ENCODE assay signal across 15 cellular contexts in the genomic region with DNA sequence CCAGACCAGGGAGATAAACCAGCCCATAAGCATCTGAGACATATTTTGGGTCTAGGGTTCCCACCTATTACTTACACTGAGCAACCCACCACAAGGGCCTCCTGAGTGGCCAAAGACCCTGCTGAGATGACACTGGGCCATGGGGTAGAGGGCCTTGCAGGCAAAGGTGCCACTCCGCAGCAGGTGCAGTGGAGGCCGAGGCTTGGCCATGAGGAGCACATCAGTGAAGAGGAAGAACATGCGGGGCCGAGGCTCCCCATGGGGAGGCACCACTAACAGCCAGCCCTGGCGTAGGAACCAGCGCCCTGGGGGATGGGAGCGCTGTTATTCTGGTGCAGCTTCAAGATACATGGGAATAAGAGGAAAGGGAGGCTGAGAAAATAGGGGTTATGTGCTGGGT. TPM values are rescaled to one million over a fixed set of nuclear protein-coding genes. Genes with fewer than 3 reads are reported as not detected.
DNase-seq lines count a peak whose midpoint lies in the region; ATAC-seq, FAIRE-seq and TF ChIP-seq lines count a peak whose summit lies in the region.
"Had no signal": no experiment of that assay in that cellular context is flagged by ENCODE, and none has a peak within 500 bp of the region (broad histone marks: within the 10 kb centered on the region; RNA-seq: fewer than 3 reads in every experiment).

No MANE protein-coding gene starts in this region.

- RAD21 ChIA-PET in GM12878 (lab: Charles Lee; ENCODE audit: unreplicated experiment): interaction anchor here (0.6 to 9.7 kb wide), 8 partner anchors 15 to 164 kb away, joined by 3 to 95 read pairs (median 10); a partner anchor contains a TSS

- H3K36me3 ChIP-seq in BLaER1 (peaks cover 11% of the 10 kb centered on the region), GM12878 (ENCODE audit: control insufficient read depth in 2 of 2, insufficient read depth in 2 of 2, low read length in 1 of 2) (peaks cover 6 to 9% of the 10 kb centered on the region in 2 experiments; a peak in 3 of 4 replicates), HAP-1 (replicated peaks) (peaks cover 40% of the 10 kb centered on the region), upper lobe of right lung (peaks cover 3% of the 10 kb centered on the region)
- H3K36me3 ChIP-seq: ovary had no signal

- TF ChIP-seq CTCF in GM12878 (IDR thresholded peaks at IDR 0.05 in 2 of 3, conservative IDR thresholded peaks at IDR 0.05 in 1 of 3; ENCODE audit: control insufficient read depth in 2 of 3, extremely low read depth in 1 of 3, insufficient read depth in 1 of 3, low read depth in 3 of 3, low read length in 3 of 3) (no peak), nephron progenitor cell (IDR thresholded peaks at IDR 0.05) (no peak), upper lobe of right lung (IDR thresholded peaks at IDR 0.05) (no peak)

- TF ChIP-seq POLR2A in GM19193 (IDR thresholded peaks at IDR 0.05; ENCODE audit: extremely low read depth, insufficient read depth, insufficient read length): peak; percentile 11
- TF ChIP-seq POLR2A in GM12878 (IDR thresholded peaks at IDR 0.05; ENCODE audit: low read depth, low read length): 0 out of 2 replicates have a peak, but pooled peaks have one; percentile 8

- peak overlapping the region; percentile 67; the same call in 1 of the 2 replicates for H3K9ac ChIP-seq in BLaER1
- peak overlapping the region; percentile 9; the same call in 1 of the 2 replicates for H3K9ac ChIP-seq in GM12878 (ENCODE audit: control insufficient read depth, insufficient read depth, low read length)

- SMC1A ChIA-PET in GM12878 (lab: Charles Lee; ENCODE audit: uncharacterized antibody, unreplicated experiment): interaction anchor here (0.6 to 12.5 kb wide), 5 partner anchors 9 to 67 kb away, joined by 4 to 145 read pairs (median 65); a partner anchor contains a TSS

- H2AFZ ChIP-seq in GM12878 (ENCODE audit: control insufficient read depth, low read depth, low read length): no peak overlapping the region

- DNase-seq in GM12878 (ENCODE audit: low read depth, low spot score) (no peak), nephron progenitor cell (no peak), NCI-H2029 treated with DMSO at 0.1 percent for 48 hours (lab: John Stamatoyannopoulos, UW) (no peak), HAP-1 (ENCODE audit: low spot score in 2 of 2) (no peak), NCI-H1436 (lab: John Stamatoyannopoulos, UW) (no peak), upper lobe of right lung (no peak)
- DNase-seq: aorta; COR-L47; NCI-H524; ovary; stimulated activated CD4-positive, alpha-beta T cell treated with anti-CD3 and anti-CD28 coated beads, Interleukin-2, amount 100 ng/mL, for 48 hours had no signal

- whole genome bisulfite sequencing in GM12878 (ENCODE audit: insufficient coverage, insufficient replicate concordance, low lambda C conversion rate, missing lambda C conversion rate): 90% methylated on average over 7 of the region's 7 CpGs

- peak overlapping the region; percentile 94 for H3K4me2 ChIP-seq in BLaER1
- H3K4me2 ChIP-seq in GM12878 (ENCODE audit: control insufficient read depth, insufficient read depth): peak overlapping the region; percentile 82

- H3K4me1 ChIP-seq in BLaER1 (peaks cover 90% of the 10 kb centered on the region), GM12878 (ENCODE audit: control insufficient read depth, insufficient read depth, low read length) (peaks cover 40% of the 10 kb centered on the region), HAP-1 (peaks cover 18% of the 10 kb centered on the region), upper lobe of right lung (peaks cover 29% of the 10 kb centered on the region)

- H3K27ac Mint-ChIP-seq in nephron progenitor cell: peak overlapping the region; percentile 91

- H3K9me3 ChIP-seq in BLaER1 (no peaks in the 10 kb centered on the region), GM12878 (replicated peaks; ENCODE audit: control insufficient read depth, insufficient read depth, low read length) (no peaks in the 10 kb centered on the region), HAP-1 (no peaks in the 10 kb centered on the region), upper lobe of right lung (no peaks in the 10 kb centered on the region)
- H3K9me3 ChIP-seq: ovary had no signal

- no TSS peak for BruUV-seq in GM12878 (replicated peaks; lab: Mats Ljungman, UMichigan)

- POLR2A ChIA-PET in GM12878 (lab: Charles Lee): interaction anchor here (0.7 to 10.9 kb wide), 5 partner anchors 14 to 67 kb away, joined by 3 to 163 read pairs (median 9); a partner anchor contains a TSS

- H3K4me3 Mint-ChIP-seq in nephron progenitor cell: peak overlapping the region; percentile 59

- ATAC-seq in GM12878 (no peak), upper lobe of right lung (no peak)

- in situ Hi-C loops in GM12878 (cut with MboI) (no loop called here), HAP-1 (cut with MboI; ENCODE audit: low sequenced_read_pairs) (no loop called here)

- peaks cover 19% of the 10 kb centered on the region for H3K27me3 Mint-ChIP-seq in nephron progenitor cell (ENCODE audit: low read depth, poor library complexity)

- no peak for TF ChIP-seq RAD21 in GM12878 (IDR thresholded peaks at IDR 0.05; ENCODE audit: insufficient read depth, low read depth, low read length)

- peak overlapping the region; percentile 77 for H3K27ac ChIP-seq in BLaER1
- H3K27ac ChIP-seq in GM12878 (ENCODE audit: control insufficient read depth, insufficient read depth): peak overlapping the region; percentile 45; the same call in 1 of the 2 replicates
- no peak overlapping the region for H3K27ac ChIP-seq in upper lobe of right lung
- H3K27ac ChIP-seq: ovary had no signal

- no peak for FAIRE-seq in GM12878 (lab: Jason Lieb, UNC)
- FAIRE-seq: islet of Langerhans had no signal

- H3K27me3 ChIP-seq in BLaER1 (no peaks in the 10 kb centered on the region), GM12878 (replicated peaks in 1 of 2; ENCODE audit: control insufficient read depth in 2 of 2, insufficient read depth in 2 of 2, low read length in 1 of 2) (no peaks in the 10 kb centered on the region), HAP-1 (ENCODE audit: low read depth) (no peaks in the 10 kb centered on the region), upper lobe of right lung (no peaks in the 10 kb centered on the region)
- H3K27me3 ChIP-seq: ovary had no signal

- peaks cover 4% of the 10 kb centered on the region for H3K9me3 Mint-ChIP-seq in nephron progenitor cell

- H3K4me1 Mint-ChIP-seq in nephron progenitor cell: peaks cover 60% of the 10 kb centered on the region

- H3K79me2 ChIP-seq in GM12878 (ENCODE audit: control insufficient read depth, insufficient read depth, low read length): peaks cover 43% of the 10 kb centered on the region

- H3K4me3 ChIP-seq in BLaER1 (peak overlapping the region; percentile 32), GM12878 (no peak overlapping the region), HAP-1 (no peak overlapping the region), upper lobe of right lung (no peak overlapping the region)
- H3K4me3 ChIP-seq: ovary had no signal

- intact Hi-C loops in GM12878 (cut with micrococcal nuclease; ENCODE audit: unreplicated experiment) (no loop called here), upper lobe of right lung (cut with DNase I) (no loop called here)

- CTCF ChIA-PET in GM12878 (lab: Yijun Ruan, JAX): interaction anchor here (0.6 to 13.5 kb wide), 13 partner anchors 9 to 163 kb away, joined by 3 to 227 read pairs (median 14); a partner anchor contains a TSS

- H4K20me1 ChIP-seq in BLaER1 (no peaks in the 10 kb centered on the region), GM12878 (ENCODE audit: control insufficient read depth, insufficient read depth) (no peaks in the 10 kb centered on the region)

- peaks cover 28% of the 10 kb centered on the region for H3K36me3 Mint-ChIP-seq in nephron progenitor cell (ENCODE audit: low read depth)

- TF ChIP-seq EP300 in GM12878 (IDR thresholded peaks at IDR 0.05; ENCODE audit: borderline replicate concordance in 1 of 2, control insufficient read depth in 1 of 2, low read depth in 2 of 2, low read length in 2 of 2): no peak

RNA-seq across cellular contexts. Expression of a gene that starts 2.6 kb away (rescaled TPM):
- 9.9 and 10.8 TPM in 2 replicates for total RNA-seq in GM12878 (2013; cell fraction: nucleolus; rRNA removed)
- 6.6 and 7.6 TPM in 2 replicates for total RNA-seq in GM12878 (2014; rRNA removed)
- total RNA-seq in GM12878 (2014; rRNA removed; fragmentation: Illumina TruSeq; extraction: Trizol): 8.0 and 8.2 TPM in 2 replicates
- 12.4 and 14.1 TPM in 2 replicates for total RNA-seq in GM12878 (2021)
- 16.4 TPM for polyA plus RNA-seq in GM12878 (2011; ENCODE audit: low read depth)
- 10.8 and 12.3 TPM in 2 replicates for polyA plus RNA-seq in GM12878 (2011; rRNA removed)
- polyA plus RNA-seq in GM12878 (2011; cell fraction: cytosol; rRNA removed): 13.5 and 13.9 TPM in 2 replicates
- 25.2 and 38.3 TPM in 2 replicates for polyA plus RNA-seq in GM12878 (2011; cell fraction: nucleus; rRNA removed)
- polyA plus RNA-seq in GM12878 (2012): 4.5 and 7.6 TPM in 2 replicates
- polyA plus RNA-seq in GM12878 (2014; fragmentation: Illumina TruSeq; extraction: Trizol): 12.4 and 15.2 TPM in 2 replicates
- 1 to 10 TPM; 2.0 to 5.0 TPM for polyA plus RNA-seq in GM12878 (2014; fragmentation: Nextera tagmentation; extraction: Ambion mirVana)
- 14.8 TPM in 2 replicates for polyA plus RNA-seq in GM12878 (2014; rRNA removed)
- 10 to 100 TPM; 25.3 to 28.9 TPM for polyA plus RNA-seq in GM12878 (2016; fragmentation: Nextera tagmentation; extraction: Ambion mirVana)
- 14.3 and 15.0 TPM in 2 replicates for polyA minus RNA-seq in GM12878 (2011; rRNA and poly(A)+ RNA removed)
- 5.8 and 6.3 TPM in 2 replicates for polyA minus RNA-seq in GM12878 (2011; cell fraction: cytosol; rRNA and poly(A)+ RNA removed)
- 27.9 and 30.0 TPM in 2 replicates for polyA minus RNA-seq in GM12878 (2011; cell fraction: nucleus; rRNA and poly(A)+ RNA removed)
- total RNA-seq in upper lobe of right lung: 0.38 TPM

RNA-seq across cellular contexts. Expression of a gene that starts 4.3 kb away (rescaled TPM):
- total RNA-seq in GM12878 (2013; cell fraction: nucleolus; rRNA removed): 6.3 and 7.0 TPM in 2 replicates
- 9.4 and 13.2 TPM in 2 replicates for total RNA-seq in GM12878 (2014; rRNA removed)
- 6.2 and 6.3 TPM in 2 replicates for total RNA-seq in GM12878 (2014; rRNA removed; fragmentation: Illumina TruSeq; extraction: Trizol)
- 10.6 and 11.8 TPM in 2 replicates for total RNA-seq in GM12878 (2021)
- polyA plus RNA-seq in GM12878 (2011; ENCODE audit: low read depth): 4.9 TPM
- 8.6 and 10.5 TPM in 2 replicates for polyA plus RNA-seq in GM12878 (2011; rRNA removed)
- 8.7 and 13.0 TPM in 2 replicates for polyA plus RNA-seq in GM12878 (2011; cell fraction: cytosol; rRNA removed)
- polyA plus RNA-seq in GM12878 (2011; cell fraction: nucleus; rRNA removed): 9.3 and 11.8 TPM in 2 replicates
- polyA plus RNA-seq in GM12878 (2012): 11.4 and 12.6 TPM in 2 replicates
- 5.9 and 6.7 TPM in 2 replicates for polyA plus RNA-seq in GM12878 (2014; fragmentation: Illumina TruSeq; extraction: Trizol)
- polyA plus RNA-seq in GM12878 (2014; fragmentation: Nextera tagmentation; extraction: Ambion mirVana): under 1 TPM; 0.19 to 0.90 TPM
- polyA plus RNA-seq in GM12878 (2014; rRNA removed): 14.3 and 16.0 TPM in 2 replicates
- 10 to 100 TPM; 15.6 to 18.3 TPM for polyA plus RNA-seq in GM12878 (2016; fragmentation: Nextera tagmentation; extraction: Ambion mirVana)
- polyA minus RNA-seq in GM12878 (2011; rRNA and poly(A)+ RNA removed): 3.4 and 6.7 TPM in 2 replicates
- polyA minus RNA-seq in GM12878 (2011; cell fraction: cytosol; rRNA and poly(A)+ RNA removed): 2.3 and 3.1 TPM in 2 replicates
- polyA minus RNA-seq in GM12878 (2011; cell fraction: nucleus; rRNA and poly(A)+ RNA removed): 2.8 and 4.1 TPM in 2 replicates
- 31.1 TPM for total RNA-seq in upper lobe of right lung

RNA-seq across cellular contexts. Expression of a gene that starts 4.6 kb away (rescaled TPM):
- 15,728 and 37,247 TPM in 2 replicates for total RNA-seq in GM12878 (2013; cell fraction: nucleolus; rRNA removed)
- total RNA-seq in GM12878 (2014; rRNA removed): 34,892 and 42,450 TPM in 2 replicates
- total RNA-seq in GM12878 (2014; rRNA removed; fragmentation: Illumina TruSeq; extraction: Trizol): 6,746 and 12,076 TPM in 2 replicates
- 18,533 and 18,901 TPM in 2 replicates for total RNA-seq in GM12878 (2021)
- polyA plus RNA-seq in GM12878 (2011; ENCODE audit: low read depth): not detected
- polyA plus RNA-seq in GM12878 (2011; rRNA removed): 3.8 and 12.0 TPM in 2 replicates
- 152 TPM in 1 of 2 replicates, not detected in the other for polyA plus RNA-seq in GM12878 (2011; cell fraction: cytosol; rRNA removed)
- 4,598 and 4,771 TPM in 2 replicates for polyA plus RNA-seq in GM12878 (2011; cell fraction: nucleus; rRNA removed)
- 62.9 TPM in 1 of 2 replicates, not detected in the other for polyA plus RNA-seq in GM12878 (2012)
- not detected in 2 replicates for polyA plus RNA-seq in GM12878 (2014; fragmentation: Illumina TruSeq; extraction: Trizol)
- not detected for polyA plus RNA-seq in GM12878 (2014; fragmentation: Nextera tagmentation; extraction: Ambion mirVana)
- 760 and 1,065 TPM in 2 replicates for polyA plus RNA-seq in GM12878 (2014; rRNA removed)
- 10 to 100 TPM in 1 of 2 experiments, not detected in 1; 13.3 TPM for polyA plus RNA-seq in GM12878 (2016; fragmentation: Nextera tagmentation; extraction: Ambion mirVana)
- 9,902 and 51,214 TPM in 2 replicates for polyA minus RNA-seq in GM12878 (2011; rRNA and poly(A)+ RNA removed)
- 10,750 and 21,317 TPM in 2 replicates for polyA minus RNA-seq in GM12878 (2011; cell fraction: cytosol; rRNA and poly(A)+ RNA removed)
- polyA minus RNA-seq in GM12878 (2011; cell fraction: nucleus; rRNA and poly(A)+ RNA removed): 140,969 and 152,974 TPM in 2 replicates
- total RNA-seq in upper lobe of right lung: 30,828 TPM
- polyA plus RNA-seq: aorta had no signal

RNA-seq across cellular contexts. Expression of a gene that starts 11.3 kb away (rescaled TPM):
- total RNA-seq in GM12878 (2013; cell fraction: nucleolus; rRNA removed): 1.7 and 3.2 TPM in 2 replicates
- total RNA-seq in GM12878 (2014; rRNA removed) (2.7 and 5.8 TPM in 2 replicates), GM12878 (2014; rRNA removed; fragmentation: Illumina TruSeq; extraction: Trizol) (0.89 and 1.3 TPM in 2 replicates), GM12878 (2021) (4.0 TPM in 2 replicates), upper lobe of right lung (0.55 TPM)
- 3.7 TPM for polyA plus RNA-seq in GM12878 (2011; ENCODE audit: low read depth)
- polyA plus RNA-seq in GM12878 (2011; rRNA removed) (4.7 and 6.6 TPM in 2 replicates), GM12878 (2014; fragmentation: Illumina TruSeq; extraction: Trizol) (0.68 and 1.2 TPM in 2 replicates), GM12878 (2014; fragmentation: Nextera tagmentation; extraction: Ambion mirVana) (1 to 10 TPM in 1 of 2 experiments, under 1 TPM in 1; 0.79 to 1.2 TPM), GM12878 (2014; rRNA removed) (1.2 and 2.6 TPM in 2 replicates), GM12878 (2016; fragmentation: Nextera tagmentation; extraction: Ambion mirVana) (under 1 TPM; 0.53 to 0.74 TPM)
- 4.1 and 7.5 TPM in 2 replicates for polyA plus RNA-seq in GM12878 (2011; cell fraction: cytosol; rRNA removed)
- polyA plus RNA-seq in GM12878 (2011; cell fraction: nucleus; rRNA removed): 2.9 and 8.5 TPM in 2 replicates
- polyA plus RNA-seq in GM12878 (2012): 3.2 and 5.9 TPM in 2 replicates
- polyA minus RNA-seq in GM12878 (2011; rRNA and poly(A)+ RNA removed): 1.8 and 3.1 TPM in 2 replicates
- polyA minus RNA-seq in GM12878 (2011; cell fraction: cytosol; rRNA and poly(A)+ RNA removed): 3.3 and 4.8 TPM in 2 replicates
- polyA minus RNA-seq in GM12878 (2011; cell fraction: nucleus; rRNA and poly(A)+ RNA removed): 0.48 and 0.60 TPM in 2 replicates

RNA-seq across cellular contexts. Expression of a gene that starts 11.7 kb away (rescaled TPM):
- total RNA-seq in GM12878 (2013; cell fraction: nucleolus; rRNA removed): 31.5 and 33.0 TPM in 2 replicates
- total RNA-seq in GM12878 (2014; rRNA removed): 115 and 119 TPM in 2 replicates
- 55.0 and 55.6 TPM in 2 replicates for total RNA-seq in GM12878 (2014; rRNA removed; fragmentation: Illumina TruSeq; extraction: Trizol)
- 83.3 and 84.9 TPM in 2 replicates for total RNA-seq in GM12878 (2021)
- 38.2 TPM for polyA plus RNA-seq in GM12878 (2011; ENCODE audit: low read depth)
- polyA plus RNA-seq in GM12878 (2011; rRNA removed): 20.1 and 29.1 TPM in 2 replicates
- 42.7 and 45.9 TPM in 2 replicates for polyA plus RNA-seq in GM12878 (2011; cell fraction: cytosol; rRNA removed)
- polyA plus RNA-seq in GM12878 (2011; cell fraction: nucleus; rRNA removed): 16.1 and 23.4 TPM in 2 replicates
- 88.6 and 91.7 TPM in 2 replicates for polyA plus RNA-seq in GM12878 (2012)
- 26.3 and 44.9 TPM in 2 replicates for polyA plus RNA-seq in GM12878 (2014; fragmentation: Illumina TruSeq; extraction: Trizol)
- 10 to 100 TPM in 1 of 2 experiments, under 1 TPM in 1; 0.97 to 12.1 TPM for polyA plus RNA-seq in GM12878 (2014; fragmentation: Nextera tagmentation; extraction: Ambion mirVana)
- 137 and 147 TPM in 2 replicates for polyA plus RNA-seq in GM12878 (2014; rRNA removed)
- 10 to 100 TPM; 63.8 to 77.8 TPM for polyA plus RNA-seq in GM12878 (2016; fragmentation: Nextera tagmentation; extraction: Ambion mirVana)
- polyA minus RNA-seq in GM12878 (2011; rRNA and poly(A)+ RNA removed): 5.4 and 16.1 TPM in 2 replicates
- polyA minus RNA-seq in GM12878 (2011; cell fraction: cytosol; rRNA and poly(A)+ RNA removed): 3.6 and 8.9 TPM in 2 replicates
- polyA minus RNA-seq in GM12878 (2011; cell fraction: nucleus; rRNA and poly(A)+ RNA removed): 4.1 and 5.0 TPM in 2 replicates
- total RNA-seq in upper lobe of right lung: 2.2 TPM
- total RNA-seq: SK-MEL-5 had no signal
